In genomic region chr1:56326056-56326455, GRCh38 we compare ENCODE assay signal across 24 cellular contexts.
DNase-seq lines count a peak whose midpoint lies in the region; ATAC-seq and TF ChIP-seq lines count a peak whose summit lies in the region.
"Had no signal": no experiment of that assay in that cellular context is flagged by ENCODE, and none has a peak within 500 bp of the region (broad histone marks: within the 10 kb centered on the region; RNA-seq: fewer than 3 reads in every experiment).

No MANE protein-coding gene starts in this region.

- in situ Hi-C loops in astrocyte of the cerebellum (cut with HindIII; ENCODE audit: low sequenced_read_pairs): no loop called here

- no peaks in the 10 kb centered on the region for H3K27me3 Mint-ChIP-seq in activated CD4-positive, alpha-beta memory T cell treated with anti-CD3 and anti-CD28 coated beads for 36 hours
- H3K27me3 Mint-ChIP-seq: activated naive CD8-positive, alpha-beta T cell treated with anti-CD3 and anti-CD28 coated beads, Interleukin-2, amount 50 U/mL, for 24 hours had no signal

- H3K27ac Mint-ChIP-seq in activated CD4-positive, alpha-beta memory T cell treated with anti-CD3 and anti-CD28 coated beads for 36 hours: no peak overlapping the region
- H3K27ac Mint-ChIP-seq: activated naive CD8-positive, alpha-beta T cell treated with anti-CD3 and anti-CD28 coated beads, Interleukin-2, amount 50 U/mL, for 24 hours had no signal

- CTCF ChIA-PET in activated CD4-positive, alpha-beta memory T cell treated with anti-CD3 and anti-CD28 coated beads for 36 hours (lab: Charles Lee): no interaction called here

- no peak for ATAC-seq in GM18517 (IDR thresholded peaks at IDR 0.05; ENCODE audit: unreplicated experiment)
- ATAC-seq: A549; activated naive CD8-positive, alpha-beta T cell treated with anti-CD3 and anti-CD28 coated beads, Interleukin-2, amount 50 U/mL, for 24 hours; Panc1 had no signal

- no peaks in the 10 kb centered on the region for H3K9me3 Mint-ChIP-seq in activated CD4-positive, alpha-beta memory T cell treated with anti-CD3 and anti-CD28 coated beads for 36 hours
- H3K9me3 Mint-ChIP-seq: activated naive CD8-positive, alpha-beta T cell treated with anti-CD3 and anti-CD28 coated beads, Interleukin-2, amount 50 U/mL, for 24 hours had no signal

- intact Hi-C loops in activated CD4-positive, alpha-beta memory T cell treated with anti-CD3 and anti-CD28 coated beads for 36 hours (cut with micrococcal nuclease): no loop called here

- H3K36me3 Mint-ChIP-seq in activated CD4-positive, alpha-beta memory T cell treated with anti-CD3 and anti-CD28 coated beads for 36 hours: no peaks in the 10 kb centered on the region

- POLR2A ChIA-PET in activated CD4-positive, alpha-beta memory T cell treated with anti-CD3 and anti-CD28 coated beads for 36 hours (lab: Charles Lee): no interaction called here

- TF ChIP-seq CTCF in astrocyte of the cerebellum (IDR thresholded peaks at IDR 0.05; ENCODE audit: low read depth, low read length, missing control alignments): no peak

- no peak overlapping the region for H3K4me3 ChIP-seq in astrocyte of the cerebellum (ENCODE audit: low read depth, low read length)
- H3K4me3 ChIP-seq: A549, breast epithelium, MG63, SJCRH30, uterus had no signal

- DNase-seq in AG08395 (ENCODE audit: low spot score) (peak; percentile 46), HCEC 1CT (peak; percentile 40), astrocyte of the cerebellum (ENCODE audit: low read depth) (peak; percentile 35), iris pigment epithelial cell (ENCODE audit: low read depth) (peak; percentile 31), cerebellum (ENCODE audit: low spot score) (no peak), COLO829 (ENCODE audit: low spot score) (no peak)
- DNase-seq in activated CD4-positive, alpha-beta memory T cell treated with anti-CD3 and anti-CD28 coated beads for 36 hours: no peak
- DNase-seq: activated CD4-positive, CD25-positive, alpha-beta regulatory T cell treated with anti-CD3 and anti-CD28 coated beads, Interleukin-2, amount 50 U/mL, for 72 hours; activated gamma-delta T cell treated with Interleukin-2 at 50 U/mL for 16 hours; activated naive CD8-positive, alpha-beta T cell treated with anti-CD3 and anti-CD28 coated beads, Interleukin-2, amount 50 U/mL, for 24 hours; activated T-cell treated with anti-CD3 and anti-CD28 coated beads, Interleukin-2, amount 50 U/mL, for 1 hour; Caco-2; cortex of kidney; DND-41; MG63; NCI-H1436 treated with DMSO at 0.1 percent for 48 hours; NCI-H524; SJCRH30; substantia nigra; uterus had no signal

- H3K4me1 Mint-ChIP-seq in activated CD4-positive, alpha-beta memory T cell treated with anti-CD3 and anti-CD28 coated beads for 36 hours (ENCODE audit: low read depth): no peaks in the 10 kb centered on the region

- no peak overlapping the region for H3K4me3 Mint-ChIP-seq in activated CD4-positive, alpha-beta memory T cell treated with anti-CD3 and anti-CD28 coated beads for 36 hours
- H3K4me3 Mint-ChIP-seq: activated naive CD8-positive, alpha-beta T cell treated with anti-CD3 and anti-CD28 coated beads, Interleukin-2, amount 50 U/mL, for 24 hours had no signal

Comparison
In these comparisons a context has a peak if more than half of its experiments do, and no peak if none do; other contexts are left out.
1. DNase-seq: peak in AG08395 (single experiment), HCEC 1CT (single experiment), astrocyte of the cerebellum (single experiment) and iris pigment epithelial cell (single experiment); none in cerebellum (single experiment), activated CD4-positive, alpha-beta memory T cell treated with anti-CD3 and anti-CD28 coated beads for 36 hours (single experiment) and COLO829 (single experiment).